Comparison of ENCODE assay signal across 31 cellular contexts in genomic region chr4:138039010-138039409, GRCh38.
A peak's percentile ranks its signal among the peaks of the same experiment; 100 is the strongest.
DNase-seq lines count a peak whose midpoint lies in the region; ATAC-seq and TF ChIP-seq lines count a peak whose summit lies in the region.
"Had no signal": no experiment of that assay in that cellular context is flagged by ENCODE, and none has a peak within 500 bp of the region (broad histone marks: within the 10 kb centered on the region; RNA-seq: fewer than 3 reads in every experiment).

No MANE protein-coding gene starts in this region.

- no peak overlapping the region for H3K4me3 Mint-ChIP-seq in neural crest cell
- H3K4me3 Mint-ChIP-seq: activated CD4-positive, alpha-beta T cell treated with anti-CD3 and anti-CD28 coated beads for 36 hours; activated naive CD8-positive, alpha-beta T cell treated with anti-CD3 and anti-CD28 coated beads, Interleukin-2, amount 10 ng/mL, durations not matched to agents 7 days and 5 days; brain; CD14-positive monocyte; effector memory CD8-positive, alpha-beta T cell; neural progenitor cell; stimulated activated memory B cell treated with anti-CD40 and anti-IgM and Interleukin-4, amounts not matched to agents 10 μg/mL and 1 μg/mL and 100 μg/mL, for 72 hours; T-helper 17 cell had no signal

- H3K27me3 ChIP-seq in adipocyte (replicated peaks; ENCODE audit: control insufficient read depth, insufficient read depth, low read length): no peaks in the 10 kb centered on the region
- H3K27me3 ChIP-seq: heart left ventricle, neural progenitor cell, right lobe of liver, upper lobe of right lung had no signal

- H3K9me3 Mint-ChIP-seq in neural crest cell: no peaks in the 10 kb centered on the region
- H3K9me3 Mint-ChIP-seq: activated naive CD8-positive, alpha-beta T cell treated with anti-CD3 and anti-CD28 coated beads, Interleukin-2, amount 10 ng/mL, durations not matched to agents 7 days and 5 days; brain; CD14-positive monocyte; neural progenitor cell; stimulated activated memory B cell treated with anti-CD40 and anti-IgM and Interleukin-4, amounts not matched to agents 10 μg/mL and 1 μg/mL and 100 μg/mL, for 72 hours had no signal

- H3K9me3 ChIP-seq in adipocyte (ENCODE audit: control insufficient read depth, low read length): no peaks in the 10 kb centered on the region
- H3K9me3 ChIP-seq: heart left ventricle, lower lobe of right lung, right lobe of liver, SK-N-SH, upper lobe of right lung had no signal

- H3K4me1 ChIP-seq in adipocyte (ENCODE audit: control insufficient read depth, insufficient read depth, low read length): peaks cover 31% of the 10 kb centered on the region
- H3K4me1 ChIP-seq: neural progenitor cell, right lobe of liver, upper lobe of right lung had no signal

- H3K4me1 Mint-ChIP-seq in neural crest cell: no peaks in the 10 kb centered on the region
- H3K4me1 Mint-ChIP-seq: activated CD4-positive, alpha-beta T cell treated with anti-CD3 and anti-CD28 coated beads for 36 hours; activated naive CD8-positive, alpha-beta T cell treated with anti-CD3 and anti-CD28 coated beads, Interleukin-2, amount 10 ng/mL, durations not matched to agents 7 days and 5 days; neural progenitor cell; T-helper 17 cell had no signal

- no peak for ATAC-seq in esophagus mucosa
- ATAC-seq: activated CD4-positive, alpha-beta T cell treated with anti-CD3 and anti-CD28 coated beads for 36 hours; effector memory CD8-positive, alpha-beta T cell; GM12878; heart left ventricle; HepG2; right lobe of liver; stimulated activated memory B cell treated with anti-CD40 and anti-IgM and Interleukin-4, amounts not matched to agents 10 μg/mL and 1 μg/mL and 100 μg/mL, for 72 hours; T-helper 17 cell had no signal

- no peaks in the 10 kb centered on the region for H3K36me3 ChIP-seq in adipocyte (ENCODE audit: control insufficient read depth, insufficient read depth, low read length, severe bottlenecking)
- H3K36me3 ChIP-seq: heart left ventricle, lower lobe of right lung, neural progenitor cell, right lobe of liver, upper lobe of right lung had no signal

- TF ChIP-seq CTCF in neural crest cell (conservative IDR thresholded peaks at IDR 0.05): no peak

- H3K27ac Mint-ChIP-seq in neural crest cell (ENCODE audit: unreplicated experiment): peak overlapping the region; percentile 48
- H3K27ac Mint-ChIP-seq: activated CD4-positive, alpha-beta T cell treated with anti-CD3 and anti-CD28 coated beads for 36 hours; activated naive CD8-positive, alpha-beta T cell treated with anti-CD3 and anti-CD28 coated beads, Interleukin-2, amount 10 ng/mL, durations not matched to agents 7 days and 5 days; brain; CD14-positive monocyte; effector memory CD8-positive, alpha-beta T cell; neural progenitor cell; progenitor cell of endocrine pancreas; stimulated activated memory B cell treated with anti-CD40 and anti-IgM and Interleukin-4, amounts not matched to agents 10 μg/mL and 1 μg/mL and 100 μg/mL, for 72 hours; T-helper 17 cell had no signal

- H3K4me3 ChIP-seq in adipocyte (ENCODE audit: low read length): no peak overlapping the region
- H3K4me3 ChIP-seq: GM12878, heart left ventricle, lower lobe of right lung, neural progenitor cell, right lobe of liver, upper lobe of right lung had no signal

- no peaks in the 10 kb centered on the region for H3K36me3 Mint-ChIP-seq in neural crest cell (ENCODE audit: low read depth)
- H3K36me3 Mint-ChIP-seq: activated naive CD8-positive, alpha-beta T cell treated with anti-CD3 and anti-CD28 coated beads, Interleukin-2, amount 10 ng/mL, durations not matched to agents 7 days and 5 days; brain; CD14-positive monocyte; neural progenitor cell; stimulated activated memory B cell treated with anti-CD40 and anti-IgM and Interleukin-4, amounts not matched to agents 10 μg/mL and 1 μg/mL and 100 μg/mL, for 72 hours had no signal

- H3K27me3 Mint-ChIP-seq in neural crest cell (ENCODE audit: low read depth): no peaks in the 10 kb centered on the region
- H3K27me3 Mint-ChIP-seq: activated CD4-positive, alpha-beta T cell treated with anti-CD3 and anti-CD28 coated beads for 36 hours; activated naive CD8-positive, alpha-beta T cell treated with anti-CD3 and anti-CD28 coated beads, Interleukin-2, amount 10 ng/mL, durations not matched to agents 7 days and 5 days; effector memory CD8-positive, alpha-beta T cell; progenitor cell of endocrine pancreas; stimulated activated memory B cell treated with anti-CD40 and anti-IgM and Interleukin-4, amounts not matched to agents 10 μg/mL and 1 μg/mL and 100 μg/mL, for 72 hours; T-helper 17 cell had no signal

- H3K9ac ChIP-seq in adipocyte (ENCODE audit: low read length): no peak overlapping the region
- H3K9ac ChIP-seq: neural progenitor cell, SK-N-SH had no signal

- DNase-seq in ELR (ENCODE audit: low read depth) (peak; percentile 83), adipocyte (ENCODE audit: low read depth) (peak; percentile 42), fibroblast of gingiva (ENCODE audit: low read depth) (peak; percentile 42), neural crest cell (ENCODE audit: low read depth, low spot score) (no peak), activated gamma-delta T cell (lab: John Stamatoyannopoulos, UW) (no peak), A172 (ENCODE audit: low spot score) (no peak), DMS 273 treated with DMSO at 0.1 percent for 48 hours (lab: John Stamatoyannopoulos, UW) (no peak)
- DNase-seq: activated CD4-positive, alpha-beta T cell treated with anti-CD3 and anti-CD28 coated beads for 36 hours; activated effector memory CD4-positive, alpha-beta T cell treated with Interleukin-2 at 50 U/mL for 16 hours; activated naive CD8-positive, alpha-beta T cell treated with anti-CD3 and anti-CD28 coated beads, Interleukin-2, amount 10 ng/mL, durations not matched to agents 7 days and 5 days; activated T-cell treated with anti-CD3 and anti-CD28 coated beads for 4 hours; DMS79 treated with DMSO at 0.1 percent for 48 hours; effector memory CD8-positive, alpha-beta T cell; heart left ventricle; Kasumi-1; lower lobe of right lung; NCI-H1694; right lobe of liver; SK-N-SH; stimulated activated CD4-positive, alpha-beta T cell treated with anti-CD3 and anti-CD28 coated beads, Interleukin-4, amount 100 ng/mL, for 4 hours; substantia nigra; T-helper 17 cell; upper lobe of right lung had no signal

Comparison
In these comparisons a context has a peak if more than half of its experiments do, and no peak if none do; other contexts are left out.
1. DNase-seq: peak in ELR (single experiment), adipocyte (single experiment) and fibroblast of gingiva (single experiment); none in neural crest cell (single experiment), activated gamma-delta T cell (single experiment), A172 (single experiment) and DMS 273 treated with DMSO at 0.1 percent for 48 hours (single experiment).